In the genomic region with DNA sequence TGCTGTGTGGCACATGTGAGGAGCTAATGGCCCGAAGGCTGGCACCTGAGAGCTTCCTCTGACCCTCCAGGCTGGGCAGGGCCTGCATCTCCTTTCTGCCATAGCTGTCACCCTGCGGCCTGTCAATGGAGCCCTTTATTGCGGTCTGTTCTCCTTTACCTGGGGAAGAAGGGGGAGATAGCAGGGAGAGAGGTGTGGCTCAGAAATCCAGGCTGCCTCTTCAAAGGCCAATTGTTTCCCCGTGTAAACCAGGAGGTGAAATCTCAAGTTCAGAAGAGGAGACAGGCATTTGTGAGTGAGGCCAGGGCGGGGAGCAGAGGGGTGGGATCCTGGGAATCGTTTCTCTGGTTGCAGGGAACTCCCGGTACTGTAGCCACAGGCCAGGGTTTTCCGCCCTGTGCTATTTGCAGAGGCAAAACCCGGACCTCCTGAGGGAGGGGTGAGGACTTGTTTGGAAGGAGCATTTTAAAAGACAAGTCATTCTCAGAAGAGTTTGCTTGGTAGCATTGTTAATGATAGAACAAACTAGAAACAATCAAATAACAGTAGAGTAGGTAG, we compare ENCODE assay signal across 27 cellular contexts. TPM values are rescaled to one million over a fixed set of nuclear protein-coding genes. Genes with fewer than 3 reads are reported as not detected.
A peak's percentile ranks its signal among the peaks of the same experiment; 100 is the strongest.
DNase-seq lines count a peak whose midpoint lies in the region; ATAC-seq and TF ChIP-seq lines count a peak whose summit lies in the region.
"Had no signal": no experiment of that assay in that cellular context is flagged by ENCODE, and none has a peak within 500 bp of the region (broad histone marks: within the 10 kb centered on the region; RNA-seq: fewer than 3 reads in every experiment).

No MANE protein-coding gene starts in this region.

- no peak for TF ChIP-seq POLR2A in breast epithelium (IDR thresholded peaks at IDR 0.05)
- TF ChIP-seq POLR2A in GM18505 (IDR thresholded peaks at IDR 0.05; ENCODE audit: borderline replicate concordance, extremely low read depth, insufficient read depth, insufficient read length): no peak

- no peak overlapping the region for H3K4me3 ChIP-seq in breast epithelium
- H3K4me3 ChIP-seq: adrenal gland, thoracic aorta, vagina had no signal

- H3K27me3 Mint-ChIP-seq in MCF 10A (ENCODE audit: insufficient read depth, unreplicated experiment) (no peaks in the 10 kb centered on the region), natural killer cell (ENCODE audit: low read depth in 2 of 2) (no peaks in the 10 kb centered on the region)
- H3K27me3 Mint-ChIP-seq in dendritic cell treated with granulocyte-macrophage colony-stimulating factor and Interleukin-4, amounts not matched to agents 40 ng/mL and 50 ng/mL, for 4 days: no peaks in the 10 kb centered on the region
- H3K27me3 Mint-ChIP-seq: activated CD4-positive, alpha-beta T cell treated with anti-CD3 and anti-CD28 coated beads for 36 hours; activated T-cell treated with anti-CD3 and anti-CD28 coated beads, Interleukin-2, amount 50 U/mL, for 24 hours; brain; CD4-positive, alpha-beta T cell; stimulated activated naive CD8-positive, alpha-beta T cell treated with anti-CD3 and anti-CD28 coated beads, Interleukin-15, Interleukin-2, amounts not matched to agents 100 ng/mL and 50 ng/mL, for 24 hours had no signal

- ATAC-seq in natural killer cell (no peak), GM18505 (IDR thresholded peaks at IDR 0.05; ENCODE audit: unreplicated experiment) (no peak), HG02759 (IDR thresholded peaks at IDR 0.05; ENCODE audit: unreplicated experiment) (no peak), HG03460 (IDR thresholded peaks at IDR 0.05; ENCODE audit: unreplicated experiment) (no peak)
- ATAC-seq: activated CD4-positive, alpha-beta T cell treated with anti-CD3 and anti-CD28 coated beads for 36 hours; SK-N-SH treated with all-trans-retinoic acid at 6 μM for 48 hours had no signal

- H3K27ac Mint-ChIP-seq in MCF 10A (ENCODE audit: low read depth, unreplicated experiment) (peak overlapping the region; percentile 51), natural killer cell (peak overlapping the region; percentile 92 to 93)
- H3K27ac Mint-ChIP-seq in dendritic cell treated with granulocyte-macrophage colony-stimulating factor and Interleukin-4, amounts not matched to agents 40 ng/mL and 50 ng/mL, for 4 days: peak overlapping the region; percentile 51
- H3K27ac Mint-ChIP-seq: activated CD4-positive, alpha-beta T cell treated with anti-CD3 and anti-CD28 coated beads for 36 hours; activated naive CD4-positive, alpha-beta T cell treated with anti-CD3 and anti-CD28 coated beads for 36 hours; activated T-cell treated with anti-CD3 and anti-CD28 coated beads, Interleukin-2, amount 50 U/mL, for 24 hours; brain; CD4-positive, alpha-beta T cell; stimulated activated naive CD8-positive, alpha-beta T cell treated with anti-CD3 and anti-CD28 coated beads, Interleukin-15, Interleukin-2, amounts not matched to agents 100 ng/mL and 50 ng/mL, for 24 hours had no signal

- BruUV-seq in MCF 10A (replicated peaks; lab: Mats Ljungman, UMichigan): no TSS peak

- H3K4me3 Mint-ChIP-seq in MCF 10A (ENCODE audit: unreplicated experiment) (no peak overlapping the region), natural killer cell (peak overlapping the region; percentile 53)
- no peak overlapping the region for H3K4me3 Mint-ChIP-seq in dendritic cell treated with granulocyte-macrophage colony-stimulating factor and Interleukin-4, amounts not matched to agents 40 ng/mL and 50 ng/mL, for 4 days
- H3K4me3 Mint-ChIP-seq: activated CD4-positive, alpha-beta T cell treated with anti-CD3 and anti-CD28 coated beads for 36 hours; activated naive CD4-positive, alpha-beta T cell treated with anti-CD3 and anti-CD28 coated beads for 36 hours; activated T-cell treated with anti-CD3 and anti-CD28 coated beads, Interleukin-2, amount 50 U/mL, for 24 hours; brain; CD4-positive, alpha-beta T cell; stimulated activated naive CD8-positive, alpha-beta T cell treated with anti-CD3 and anti-CD28 coated beads, Interleukin-15, Interleukin-2, amounts not matched to agents 100 ng/mL and 50 ng/mL, for 24 hours had no signal

- no peaks in the 10 kb centered on the region for H3K9me3 ChIP-seq in breast epithelium
- H3K9me3 ChIP-seq: adrenal gland, thoracic aorta, vagina had no signal

- no peak for TF ChIP-seq CTCF in MCF 10A (IDR thresholded peaks at IDR 0.05; ENCODE audit: unreplicated experiment)
- TF ChIP-seq CTCF in breast epithelium (IDR thresholded peaks at IDR 0.05): no peak
- TF ChIP-seq CTCF in natural killer cell (IDR thresholded peaks at IDR 0.05): no peak

- DNase-seq in MCF 10A (ENCODE audit: unreplicated experiment): no peak
- no peak for DNase-seq in breast epithelium (ENCODE audit: low spot score in 2 of 2)
- no peak for DNase-seq in natural killer cell
- DNase-seq in amniotic stem cell (lab: John Stamatoyannopoulos, UW): no peak
- DNase-seq: activated CD4-positive, alpha-beta T cell treated with anti-CD3 and anti-CD28 coated beads for 36 hours; activated naive CD4-positive, alpha-beta T cell treated with anti-CD3 and anti-CD28 coated beads for 36 hours; activated T-cell treated with anti-CD3 and anti-CD28 coated beads, Interleukin-2, amount 50 U/mL, for 24 hours; CD4-positive, alpha-beta T cell; glutamatergic neuron; GOT3; IMR-90; mammary epithelial cell; NCI-H1092; NCI-H187 treated with DMSO at 0.1 percent for 48 hours; NCI-H774; nucleus accumbens; T-helper 2 cell had no signal

- CTCF ChIA-PET in MCF 10A (lab: Yijun Ruan, JAX): interaction anchor here (0.6 to 10.1 kb wide), 7 partner anchors 46 to 1033 kb away, joined by 3 to 297 read pairs (median 4); no protein-coding TSS in a partner anchor

- no peaks in the 10 kb centered on the region for H3K9me3 Mint-ChIP-seq in MCF 10A (ENCODE audit: unreplicated experiment)
- H3K9me3 Mint-ChIP-seq in dendritic cell treated with granulocyte-macrophage colony-stimulating factor and Interleukin-4, amounts not matched to agents 40 ng/mL and 50 ng/mL, for 4 days: no peaks in the 10 kb centered on the region
- H3K9me3 Mint-ChIP-seq in natural killer cell: no peaks in the 10 kb centered on the region
- H3K9me3 Mint-ChIP-seq: stimulated activated naive CD8-positive, alpha-beta T cell treated with anti-CD3 and anti-CD28 coated beads, Interleukin-15, Interleukin-2, amounts not matched to agents 100 ng/mL and 50 ng/mL, for 24 hours had no signal

- H3K27me3 ChIP-seq in breast epithelium: no peaks in the 10 kb centered on the region
- H3K27me3 ChIP-seq: adrenal gland, vagina had no signal

- H3K4me1 Mint-ChIP-seq in MCF 10A (ENCODE audit: insufficient read depth, unreplicated experiment): peaks cover 15% of the 10 kb centered on the region
- peaks cover 58% of the 10 kb centered on the region for H3K4me1 Mint-ChIP-seq in dendritic cell treated with granulocyte-macrophage colony-stimulating factor and Interleukin-4, amounts not matched to agents 40 ng/mL and 50 ng/mL, for 4 days (ENCODE audit: low read depth)
- peaks cover 54 to 59% of the 10 kb centered on the region in 2 donors for H3K4me1 Mint-ChIP-seq in natural killer cell

- H3K4me1 ChIP-seq in breast epithelium: no peaks in the 10 kb centered on the region

- intact Hi-C loops in MCF 10A (cut with micrococcal nuclease): loop anchor here (10.0 kb wide), 2 partner anchors 272 to 1032 kb away; no protein-coding TSS in a partner anchor
- intact Hi-C loops in breast epithelium (cut with DNase I; ENCODE audit: low total_unique reads): no loop called here
- intact Hi-C loops in dendritic cell treated with granulocyte-macrophage colony-stimulating factor and Interleukin-4, amounts not matched to agents 40 ng/mL and 50 ng/mL, for 4 days (cut with micrococcal nuclease): loop anchor here (5.0 kb wide), 1 partner anchor 44 kb away; a partner anchor contains a TSS
- intact Hi-C loops in natural killer cell (cut with micrococcal nuclease): no loop called here

- H3K27ac ChIP-seq in breast epithelium: peak overlapping the region in 1 of 2 donors; percentile 22
- H3K27ac ChIP-seq: adrenal gland, thoracic aorta, vagina had no signal

- H3K36me3 Mint-ChIP-seq in MCF 10A (ENCODE audit: insufficient read depth, unreplicated experiment) (peaks cover 24% of the 10 kb centered on the region), natural killer cell (peaks cover 6% of the 10 kb centered on the region)
- peaks cover 27% of the 10 kb centered on the region for H3K36me3 Mint-ChIP-seq in dendritic cell treated with granulocyte-macrophage colony-stimulating factor and Interleukin-4, amounts not matched to agents 40 ng/mL and 50 ng/mL, for 4 days (ENCODE audit: low read depth)

- no peaks in the 10 kb centered on the region for H3K36me3 ChIP-seq in breast epithelium
- H3K36me3 ChIP-seq: adrenal gland, vagina had no signal

- POLR2A ChIA-PET in MCF 10A (lab: Yijun Ruan, JAX): interaction anchor here (0.8 kb wide), 1 partner anchor 9 kb away, joined by 4 read pairs; a partner anchor contains a TSS

RNA-seq across cellular contexts. Expression of a gene that starts 9.1 kb away (rescaled TPM):
- total RNA-seq in MCF 10A (2022): 29.6 and 33.7 TPM in 2 replicates
- 10 to 100 TPM in 1 of 3 donors, 1 to 10 TPM in 2; 8.8 to 11.7 (median 9.6) TPM for total RNA-seq in breast epithelium
- 10 to 100 TPM; 20.1 to 25.8 (median 23.1) TPM for total RNA-seq in natural killer cell

RNA-seq across cellular contexts. Expression of a gene that starts 30.1 kb away (rescaled TPM):
- total RNA-seq in MCF 10A (2022): 11.9 and 14.0 TPM in 2 replicates
- 10 to 100 TPM in 2 of 3 donors, 1 to 10 TPM in 1; 8.9 to 11.1 (median 10.9) TPM for total RNA-seq in breast epithelium
- total RNA-seq in natural killer cell: 10 to 100 TPM; 14.5 to 24.0 (median 19.5) TPM

RNA-seq across cellular contexts. Expression of a gene that starts 42.5 kb away (rescaled TPM):
- 12.3 and 15.3 TPM in 2 replicates for total RNA-seq in MCF 10A (2022)
- total RNA-seq in breast epithelium: 10 to 100 TPM; 17.6 to 36.2 (median 32.8) TPM
- 10 to 100 TPM; 43.3 to 57.6 (median 47.3) TPM for total RNA-seq in natural killer cell

RNA-seq across cellular contexts. Expression of a gene that starts 44.0 kb away (rescaled TPM):
- 28.2 and 37.2 TPM in 2 replicates for total RNA-seq in MCF 10A (2022)
- total RNA-seq in breast epithelium: 10 to 100 TPM; 13.1 to 23.3 (median 16.6) TPM
- 10 to 100 TPM; 31.1 to 37.9 (median 31.3) TPM for total RNA-seq in natural killer cell

RNA-seq across cellular contexts. Expression of a gene that starts 44.3 kb away (rescaled TPM):
- 176 and 258 TPM in 2 replicates for total RNA-seq in MCF 10A (2022)
- 10 to 100 TPM; 75.2 to 90.6 (median 84.9) TPM for total RNA-seq in breast epithelium
- total RNA-seq in natural killer cell: 100 to 1,000 TPM; 188 to 225 (median 195) TPM

Comparison
In these comparisons a context has a peak if more than half of its experiments do, and no peak if none do; other contexts are left out.
1. intact Hi-C loops: an anchor here in MCF 10A (10.0 kb wide) and dendritic cell treated with granulocyte-macrophage colony-stimulating factor and Interleukin-4, amounts not matched to agents 40 ng/mL and 50 ng/mL, for 4 days (5.0 kb wide); none called in breast epithelium and natural killer cell.